Comparison of ENCODE assay signal across 22 cellular contexts in the genomic region with DNA sequence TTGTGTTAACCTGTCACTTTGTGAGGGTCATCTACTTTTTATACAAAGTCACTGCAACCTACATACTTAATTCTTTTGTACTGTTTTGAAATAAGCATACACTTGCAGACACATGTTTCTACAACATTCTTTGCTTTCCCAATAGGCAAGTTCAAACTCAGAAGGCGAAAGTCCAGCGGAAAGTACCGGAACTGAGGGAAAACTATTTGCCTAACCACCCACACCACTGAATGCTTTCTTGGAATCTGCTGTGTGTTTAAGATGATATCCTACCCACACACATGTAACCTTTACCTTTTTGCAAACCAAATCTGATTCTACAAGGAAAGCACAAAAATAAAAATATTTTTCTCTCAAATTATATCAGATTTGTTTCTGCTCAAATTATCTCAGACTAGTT.
DNase-seq lines count a peak whose midpoint lies in the region; FAIRE-seq and TF ChIP-seq lines count a peak whose summit lies in the region.
"Had no signal": no experiment of that assay in that cellular context is flagged by ENCODE, and none has a peak within 500 bp of the region (broad histone marks: within the 10 kb centered on the region; RNA-seq: fewer than 3 reads in every experiment).

No MANE protein-coding gene starts in this region.

- CTCF ChIA-PET in mammary epithelial cell (lab: Charles Lee; ENCODE audit: low non-redundant PET) = no interaction called here
- CTCF ChIA-PET in activated CD4-positive, alpha-beta memory T cell treated with anti-CD3 and anti-CD28 coated beads for 36 hours (lab: Charles Lee) = no interaction called here

- TF ChIP-seq POLR2A in H54 (IDR thresholded peaks at IDR 0.05; ENCODE audit: low read depth, low read length) (no peak), stomach (IDR thresholded peaks at IDR 0.05) (no peak)

- H3K9me1 ChIP-seq in keratinocyte (ENCODE audit: control insufficient read depth, extremely low read depth, insufficient read depth, low read length) = no peaks in the 10 kb centered on the region

- no peaks in the 10 kb centered on the region for H3K9me3 Mint-ChIP-seq in activated CD4-positive, alpha-beta memory T cell treated with anti-CD3 and anti-CD28 coated beads for 36 hours

- H3K27me3 ChIP-seq in mammary epithelial cell (ENCODE audit: insufficient read depth, low read length) (no peaks in the 10 kb centered on the region), keratinocyte (ENCODE audit: control insufficient read depth, extremely low read depth, insufficient read depth, low read length) (no peaks in the 10 kb centered on the region), stomach (no peaks in the 10 kb centered on the region), MM.1S (replicated peaks; ENCODE audit: insufficient read depth, low read length) (no peaks in the 10 kb centered on the region)
- H3K27me3 ChIP-seq: heart right ventricle, neutrophil had no signal

- no peaks in the 10 kb centered on the region for H3K9me3 ChIP-seq in mammary epithelial cell (replicated peaks; ENCODE audit: insufficient read depth, low read length)
- no peaks in the 10 kb centered on the region for H3K9me3 ChIP-seq in keratinocyte (ENCODE audit: control insufficient read depth, low read depth, low read length)
- H3K9me3 ChIP-seq in stomach = no peaks in the 10 kb centered on the region
- H3K9me3 ChIP-seq in MM.1S (replicated peaks; ENCODE audit: insufficient read depth, low read length) = no peaks in the 10 kb centered on the region
- H3K9me3 ChIP-seq: heart right ventricle, neutrophil had no signal

- H3K4me3 ChIP-seq in mammary epithelial cell (replicated peaks in 1 of 3; ENCODE audit: insufficient read depth in 1 of 3, low read depth in 2 of 3, low read length in 3 of 3) = no peak overlapping the region
- no peak overlapping the region for H3K4me3 ChIP-seq in keratinocyte (ENCODE audit: control insufficient read depth in 2 of 3, extremely low read depth in 1 of 3, insufficient read depth in 2 of 3, low read depth in 1 of 3, low read length in 3 of 3)
- H3K4me3 ChIP-seq in stomach = no peak overlapping the region
- H3K4me3 ChIP-seq in MM.1S (ENCODE audit: low read length) = no peak overlapping the region
- H3K4me3 ChIP-seq: heart right ventricle had no signal

- TF ChIP-seq EP300 in stomach (IDR thresholded peaks at IDR 0.05) = no peak

- no peak overlapping the region for H3K27ac Mint-ChIP-seq in activated CD4-positive, alpha-beta memory T cell treated with anti-CD3 and anti-CD28 coated beads for 36 hours
- H3K27ac Mint-ChIP-seq: activated CD4-positive, alpha-beta T cell treated with anti-CD3 and anti-CD28 coated beads for 36 hours; B cell; stimulated activated naive CD8-positive, alpha-beta T cell treated with anti-CD3 and anti-CD28 coated beads, Interleukin-15, amount 100 ng/mL, for 72 hours had no signal

- H3K36me3 ChIP-seq in mammary epithelial cell (ENCODE audit: insufficient read depth, low read length) (no peaks in the 10 kb centered on the region), keratinocyte (ENCODE audit: control insufficient read depth in 2 of 2, extremely low read depth in 1 of 2, insufficient read depth in 2 of 2, low read length in 2 of 2) (no peaks in the 10 kb centered on the region), stomach (no peaks in the 10 kb centered on the region), MM.1S (replicated peaks; ENCODE audit: insufficient read depth, low read length) (no peaks in the 10 kb centered on the region)
- H3K36me3 ChIP-seq: heart right ventricle, neutrophil had no signal

- POLR2A ChIA-PET in activated CD4-positive, alpha-beta memory T cell treated with anti-CD3 and anti-CD28 coated beads for 36 hours (lab: Charles Lee) = no interaction called here

- peaks cover 17% of the 10 kb centered on the region for H3K4me1 Mint-ChIP-seq in activated CD4-positive, alpha-beta memory T cell treated with anti-CD3 and anti-CD28 coated beads for 36 hours (ENCODE audit: low read depth)
- H3K4me1 Mint-ChIP-seq: B cell had no signal

- 0% methylated on average over 3 of the region's 3 CpGs for WGBS in mammary epithelial cell (ENCODE audit: low coverage, missing lambda C conversion rate)
- WGBS in stomach, 5 donors = 15 to 56% (median 38%) methylated on average over 3 of the region's 3 CpGs

- dilution Hi-C loops in mammary epithelial cell (cut with HindIII; ENCODE audit: low sequenced_read_pairs) = no loop called here
- dilution Hi-C loops in keratinocyte (cut with MboI; ENCODE audit: extremely low pct_ligation_motif_present, low sequenced_read_pairs) = no loop called here

- no peak for DNase-seq in H54 (ENCODE audit: insufficient read length, low spot score)
- DNase-seq in mammary epithelial cell = peak; percentile 93
- DNase-seq in keratinocyte (ENCODE audit: low read depth, low spot score) = no peak
- peak; percentile 30 for DNase-seq in stomach
- DNase-seq in activated CD4-positive, alpha-beta memory T cell treated with anti-CD3 and anti-CD28 coated beads for 36 hours = no peak
- no peak for DNase-seq in hypothalamus (lab: John Stamatoyannopoulos, UW)
- DNase-seq in activated CD4-positive, alpha-beta T cell treated with anti-CD3 and anti-CD28 coated beads, Interleukin-2, amount 50 U/mL, for 48 hours = no peak
- DNase-seq in MM.1S = no peak
- DNase-seq: activated CD4-positive, alpha-beta T cell treated with anti-CD3 and anti-CD28 coated beads for 36 hours; activated CD8-positive, alpha-beta memory T cell treated with anti-CD3 and anti-CD28 coated beads, Interleukin-2, amount 50 U/mL, for 4 hours; DMS 273 treated with DMSO at 0.1 percent for 48 hours; heart right ventricle; islet precursor cell; Karpas-422; NCI-H2171 treated with DMSO at 0.1 percent for 48 hours; NCI-H82; PC-3; right cardiac atrium; stimulated activated naive CD8-positive, alpha-beta T cell treated with anti-CD3 and anti-CD28 coated beads, Interleukin-15, amount 100 ng/mL, for 72 hours had no signal

- peaks cover 1% of the 10 kb centered on the region for H3K27me3 Mint-ChIP-seq in activated CD4-positive, alpha-beta memory T cell treated with anti-CD3 and anti-CD28 coated beads for 36 hours
- H3K27me3 Mint-ChIP-seq: B cell had no signal

- TF ChIP-seq CTCF in mammary epithelial cell (conservative IDR thresholded peaks at IDR 0.05 in 1 of 2, IDR thresholded peaks at IDR 0.05 in 1 of 2; ENCODE audit: extremely low read depth in 1 of 2, insufficient read depth in 1 of 2, low read depth in 1 of 2, low read length in 2 of 2) = no peak
- TF ChIP-seq CTCF in keratinocyte (optimal IDR thresholded peaks at IDR 0.05 in 1 of 3, IDR thresholded peaks at IDR 0.05 in 1 of 3, conservative IDR thresholded peaks at IDR 0.05 in 1 of 3; ENCODE audit: extremely low read depth in 1 of 3, insufficient read depth in 2 of 3, low read length in 3 of 3) = no peak
- TF ChIP-seq CTCF in stomach (IDR thresholded peaks at IDR 0.05) = no peak
- no peak for TF ChIP-seq CTCF in MM.1S (IDR thresholded peaks at IDR 0.05; ENCODE audit: low read length)

- peak overlapping the region; percentile 56 for H3K27ac ChIP-seq in mammary epithelial cell (ENCODE audit: insufficient read depth, low read depth, low read length)
- no peak overlapping the region for H3K27ac ChIP-seq in keratinocyte (ENCODE audit: control insufficient read depth, insufficient read depth, low read length)
- H3K27ac ChIP-seq in stomach = peak overlapping the region in 2 of 5 donors; percentile 4 to 8
- H3K27ac ChIP-seq in MM.1S (ENCODE audit: low read length) = no peak overlapping the region
- H3K27ac ChIP-seq: HL-60, neutrophil had no signal

- H3K9ac ChIP-seq in mammary epithelial cell (ENCODE audit: insufficient read depth, low read length) (no peak overlapping the region), keratinocyte (ENCODE audit: control insufficient read depth, extremely low read depth, insufficient read depth, low read length) (no peak overlapping the region), MM.1S (ENCODE audit: low read length) (no peak overlapping the region)

- H2AFZ ChIP-seq in mammary epithelial cell (ENCODE audit: low read depth, low read length) (no peak overlapping the region), keratinocyte (ENCODE audit: control insufficient read depth, low read length) (no peak overlapping the region), MM.1S (ENCODE audit: low read length) (no peak overlapping the region)

- no peak overlapping the region for H3K4me3 Mint-ChIP-seq in activated CD4-positive, alpha-beta memory T cell treated with anti-CD3 and anti-CD28 coated beads for 36 hours
- H3K4me3 Mint-ChIP-seq: activated CD4-positive, alpha-beta T cell treated with anti-CD3 and anti-CD28 coated beads for 36 hours; B cell; stimulated activated naive CD8-positive, alpha-beta T cell treated with anti-CD3 and anti-CD28 coated beads, Interleukin-15, amount 100 ng/mL, for 72 hours had no signal

- H4K20me1 ChIP-seq in mammary epithelial cell (ENCODE audit: insufficient read depth, low read length) = no peaks in the 10 kb centered on the region
- H4K20me1 ChIP-seq in keratinocyte (ENCODE audit: control insufficient read depth, extremely low read depth, insufficient read depth, low read length) = no peaks in the 10 kb centered on the region
- no peaks in the 10 kb centered on the region for H4K20me1 ChIP-seq in MM.1S (ENCODE audit: insufficient read depth, low read length)

- no peaks in the 10 kb centered on the region for H3K36me3 Mint-ChIP-seq in activated CD4-positive, alpha-beta memory T cell treated with anti-CD3 and anti-CD28 coated beads for 36 hours

- no TSS peak for BruUV-seq in mammary epithelial cell (replicated peaks; lab: Mats Ljungman, UMichigan)

- FAIRE-seq in H54 (lab: Jason Lieb, UNC) (peak; percentile 57), keratinocyte (lab: Jason Lieb, UNC) (peak; percentile 95)

- H3K4me2 ChIP-seq in mammary epithelial cell (ENCODE audit: insufficient read depth, low read depth, low read length) (peak overlapping the region; percentile 69), keratinocyte (ENCODE audit: control insufficient read depth, extremely low read depth, insufficient read depth, low read depth, low read length) (peak overlapping the region; percentile 20), MM.1S (ENCODE audit: low read depth, low read length) (no peak overlapping the region)

- H3F3A ChIP-seq in MM.1S (ENCODE audit: insufficient read depth, low read length) = no peaks in the 10 kb centered on the region

- H3K4me1 ChIP-seq in mammary epithelial cell (ENCODE audit: insufficient read depth, low read length) (peaks cover 18% of the 10 kb centered on the region), keratinocyte (ENCODE audit: control insufficient read depth, extremely low read depth, insufficient read depth, low read length) (peaks cover 18% of the 10 kb centered on the region), stomach (peaks cover 0 to 9% (median 6%) of the 10 kb centered on the region in 4 donors), MM.1S (ENCODE audit: low read length) (no peaks in the 10 kb centered on the region)

- H3K9me2 ChIP-seq in MM.1S (replicated peaks; ENCODE audit: insufficient read depth, low read length) = no peaks in the 10 kb centered on the region

- H3K79me2 ChIP-seq in mammary epithelial cell (ENCODE audit: insufficient read depth, low read length) (no peaks in the 10 kb centered on the region), keratinocyte (ENCODE audit: control insufficient read depth, insufficient read depth, low read length) (no peaks in the 10 kb centered on the region), MM.1S (ENCODE audit: low read length) (no peaks in the 10 kb centered on the region)

- intact Hi-C loops in mammary epithelial cell (cut with micrococcal nuclease) = no loop called here
- intact Hi-C loops in stomach (cut with DNase I; ENCODE audit: low total_unique reads) = no loop called here
- intact Hi-C loops in activated CD4-positive, alpha-beta memory T cell treated with anti-CD3 and anti-CD28 coated beads for 36 hours (cut with micrococcal nuclease) = no loop called here

- in situ Hi-C loops in mammary epithelial cell (cut with MboI; ENCODE audit: low sequenced_read_pairs in 2 of 2) = no loop called here

Comparison
In these comparisons a context has a peak if more than half of its experiments do, and no peak if none do; other contexts are left out.
1. DNase-seq: peak in mammary epithelial cell (single experiment) and stomach (single experiment); none in H54 (single experiment), keratinocyte (single experiment), activated CD4-positive, alpha-beta memory T cell treated with anti-CD3 and anti-CD28 coated beads for 36 hours (single experiment), hypothalamus (0 of 51), activated CD4-positive, alpha-beta T cell treated with anti-CD3 and anti-CD28 coated beads, Interleukin-2, amount 50 U/mL, for 48 hours (0 of 2) and MM.1S (single experiment).